Comparison of ENCODE assay signal across 8 cellular contexts in genomic region chr1:10514490-10515235, GRCh38. TPM values are rescaled to one million over a fixed set of nuclear protein-coding genes. Genes with fewer than 3 reads are reported as not detected.
DNase-seq lines count a peak whose midpoint lies in the region; TF ChIP-seq lines count a peak whose summit lies in the region.

No MANE protein-coding gene starts in this region.

- TF ChIP-seq EP300 in stomach (IDR thresholded peaks at IDR 0.05), result no peak

- peaks cover 48 to 99% (median 70%) of the 10 kb centered on the region in 4 donors for H3K4me1 ChIP-seq in stomach

- no peak overlapping the region for H3K4me3 ChIP-seq in stomach

- H3K9me3 ChIP-seq in stomach, result no peaks in the 10 kb centered on the region

- 52 to 73% (median 54%) methylated on average over 8 of the region's 8 CpGs for WGBS in stomach, 5 donors

- H3K36me3 ChIP-seq in stomach, result no peaks in the 10 kb centered on the region

- intact Hi-C loops in stomach (cut with DNase I; ENCODE audit: low total_unique reads), result no loop called here

- DNase-seq in DMS53 treated with DMSO at 0.1 percent for 48 hours (lab: John Stamatoyannopoulos, UW; ENCODE audit: unreplicated experiment) (peak; percentile 0), SHP77 (lab: John Stamatoyannopoulos, UW) (peak; percentile 37 to 49), fibroblast of peridontal ligament (ENCODE audit: extremely low read depth) (peak; percentile 61), stomach (no peak), ureter (ENCODE audit: low spot score) (no peak), SKM-1 treated with dmso at 0.1 percent for 144 hours (lab: John Stamatoyannopoulos, UW; ENCODE audit: unreplicated experiment) (no peak), NK-92 (lab: John Stamatoyannopoulos, UW; ENCODE audit: unreplicated experiment) (no peak)

- H3K27ac ChIP-seq in stomach, result peak overlapping the region in 2 of 5 donors; percentile 10 to 76

- no peaks in the 10 kb centered on the region for H3K27me3 ChIP-seq in stomach

- no peak for TF ChIP-seq POLR2A in stomach (IDR thresholded peaks at IDR 0.05)

- peak; percentile 82 for TF ChIP-seq CTCF in LNCAP (IDR thresholded peaks at IDR 0.05)
- peak in 5 of 7 experiments; percentile 24 to 64 (median 41) for TF ChIP-seq CTCF in stomach (IDR thresholded peaks at IDR 0.05)

RNA-seq across cellular contexts. Expression of gene PEX14, which starts 39.9 kb away (rescaled TPM):
- 10 to 100 TPM; 12.5 to 26.3 (median 14.7) TPM for total RNA-seq in stomach
- polyA plus RNA-seq in stomach, result 10 to 100 TPM in 1 of 3 donors, 1 to 10 TPM in 2; 8.2 to 11.2 (median 9.3) TPM
- 47.6 TPM for total RNA-seq in ureter

RNA-seq across cellular contexts. Expression of gene DFFA, which starts 42.3 kb away (rescaled TPM):
- total RNA-seq in stomach (10 to 100 TPM; 10.7 to 22.2 (median 13.0) TPM), ureter (36.1 TPM)
- 10 to 100 TPM; 12.7 to 16.6 (median 13.0) TPM for polyA plus RNA-seq in stomach

Comparison
In these comparisons a context has a peak if more than half of its experiments do, and no peak if none do; other contexts are left out.
1. DNase-seq: peak in DMS53 treated with DMSO at 0.1 percent for 48 hours (single experiment), SHP77 (2 of 2) and fibroblast of peridontal ligament (single experiment); none in stomach (single experiment), ureter (single experiment), SKM-1 treated with dmso at 0.1 percent for 144 hours (single experiment) and NK-92 (single experiment).